13 cellular contexts compared by ENCODE assay signal in the genomic region with DNA sequence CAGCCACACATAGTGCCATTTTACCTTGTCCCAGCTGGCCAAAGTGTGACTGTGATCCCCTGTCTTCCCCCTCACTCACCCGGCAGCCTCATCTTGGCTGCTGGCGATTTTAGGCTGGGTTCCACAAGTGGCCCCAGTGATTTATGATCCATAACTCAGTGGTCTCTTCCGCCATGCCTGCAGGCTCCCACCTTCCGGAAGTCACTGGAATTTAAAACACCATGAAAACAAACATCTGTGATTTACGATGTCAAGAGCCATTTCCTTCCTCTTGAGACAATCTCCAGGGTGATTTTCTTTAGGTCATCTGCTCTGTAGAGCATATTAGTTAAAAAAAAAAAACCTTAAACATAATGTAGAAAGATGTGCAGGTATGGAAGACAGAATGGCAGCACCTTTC.
DNase-seq lines count a peak whose midpoint lies in the region; ATAC-seq and TF ChIP-seq lines count a peak whose summit lies in the region.
"Had no signal": no experiment of that assay in that cellular context is flagged by ENCODE, and none has a peak within 500 bp of the region (broad histone marks: within the 10 kb centered on the region; RNA-seq: fewer than 3 reads in every experiment).

No MANE protein-coding gene starts in this region.

- H3K9me3 Mint-ChIP-seq in immature natural killer cell: no peaks in the 10 kb centered on the region

- no peaks in the 10 kb centered on the region for H3K27me3 ChIP-seq in heart right ventricle
- no peaks in the 10 kb centered on the region for H3K27me3 ChIP-seq in right cardiac atrium (ENCODE audit: control insufficient read depth, insufficient read depth)
- no peaks in the 10 kb centered on the region for H3K27me3 ChIP-seq in adipocyte (replicated peaks; ENCODE audit: control insufficient read depth, insufficient read depth, low read length)
- no peaks in the 10 kb centered on the region for H3K27me3 ChIP-seq in muscle layer of colon (ENCODE audit: control insufficient read depth in 1 of 2, insufficient read depth in 2 of 2, low read length in 2 of 2)
- no peaks in the 10 kb centered on the region for H3K27me3 ChIP-seq in aorta (ENCODE audit: control insufficient read depth in 1 of 2, insufficient read depth in 2 of 2, low read length in 1 of 2)

- H3K36me3 Mint-ChIP-seq in immature natural killer cell: no peaks in the 10 kb centered on the region

- H3K36me3 ChIP-seq in heart right ventricle (no peaks in the 10 kb centered on the region), adipocyte (ENCODE audit: control insufficient read depth, insufficient read depth, low read length, severe bottlenecking) (no peaks in the 10 kb centered on the region), muscle layer of colon (ENCODE audit: insufficient read depth, low read length) (no peaks in the 10 kb centered on the region), aorta (ENCODE audit: control insufficient read depth in 1 of 2, insufficient read depth in 2 of 2, low read length in 1 of 2) (no peaks in the 10 kb centered on the region)

- no peak for DNase-seq in heart right ventricle
- no peak for DNase-seq in right cardiac atrium
- DNase-seq in adipocyte (ENCODE audit: low read depth): no peak
- no peak for DNase-seq in aorta
- DNase-seq in immature natural killer cell: no peak
- DNase-seq in NK-92 treated with Interleukin-12 subunit alpha and Interleukin-12 subunit beta, amount 100 ng/mL, for 24 hours (lab: John Stamatoyannopoulos, UW): no peak
- no peak for DNase-seq in activated CD4-positive, CD25-positive, alpha-beta regulatory T cell treated with anti-CD3 and anti-CD28 coated beads, Interleukin-2, amount 50 U/mL, for 72 hours
- DNase-seq: activated CD8-positive, alpha-beta memory T cell treated with anti-CD3 and anti-CD28 coated beads, Interleukin-2, amount 50 U/mL, for 4 hours; DND-41; effector CD8-positive, alpha-beta T cell; NCI-H524 treated with DMSO at 0.1 percent for 48 hours; occipital lobe had no signal

- H3K4me1 Mint-ChIP-seq in immature natural killer cell: no peaks in the 10 kb centered on the region

- peaks cover 0 to 2% (median 0%) of the 10 kb centered on the region in 3 donors for H3K27me3 Mint-ChIP-seq in immature natural killer cell (ENCODE audit: low read depth in 3 of 3)

- no peak overlapping the region for H3K4me3 Mint-ChIP-seq in immature natural killer cell

- H3K9ac ChIP-seq in adipocyte (ENCODE audit: low read length): peak overlapping the region; percentile 82
- no peak overlapping the region for H3K9ac ChIP-seq in muscle layer of colon (ENCODE audit: low read length)

- H3K4me1 ChIP-seq in heart right ventricle (peaks cover 3 to 98% (median 84%) of the 10 kb centered on the region in 9 donors), right cardiac atrium (ENCODE audit: control insufficient read depth, insufficient read depth, low read length) (peaks cover 28% of the 10 kb centered on the region), adipocyte (ENCODE audit: control insufficient read depth, insufficient read depth, low read length) (peaks cover 82% of the 10 kb centered on the region), muscle layer of colon (ENCODE audit: insufficient read depth, low read length) (peaks cover 71% of the 10 kb centered on the region), aorta (ENCODE audit: control insufficient read depth in 1 of 2, insufficient read depth in 2 of 2, low read length in 2 of 2) (peaks cover 9 to 18% of the 10 kb centered on the region in 2 donors)

- ATAC-seq in heart right ventricle (no peak), right cardiac atrium (no peak), aorta (ENCODE audit: low FRiP score) (no peak)

- WGBS in heart right ventricle, 2 donors: 71% methylated on average over 5 of the region's 5 CpGs
- 65% methylated on average over 5 of the region's 5 CpGs for whole genome bisulfite sequencing in right cardiac atrium
- WGBS in aorta, 2 donors: 72 to 78% methylated on average over 5 of the region's 5 CpGs

- TF ChIP-seq CTCF in heart right ventricle (IDR thresholded peaks at IDR 0.05): no peak

- H3K4me3 ChIP-seq in heart right ventricle: no peak overlapping the region
- H3K4me3 ChIP-seq in right cardiac atrium (ENCODE audit: low read length): no peak overlapping the region
- peak overlapping the region; percentile 26 for H3K4me3 ChIP-seq in adipocyte (ENCODE audit: low read length)
- no peak overlapping the region for H3K4me3 ChIP-seq in muscle layer of colon (ENCODE audit: low read depth in 1 of 2, low read length in 2 of 2)
- no peak overlapping the region for H3K4me3 ChIP-seq in aorta (ENCODE audit: low read length in 2 of 2)

- intact Hi-C loops in heart right ventricle (cut with DNase I) (loop anchor here in 1 of 10 donors (5.0 kb wide), 1 partner anchor 258 kb away; no protein-coding TSS in a partner anchor), right cardiac atrium (cut with DNase I) (no loop called here), aorta (cut with DNase I) (loop anchor here in 1 of 2 donors (5.0 kb wide), 1 partner anchor 48 kb away; no protein-coding TSS in a partner anchor)

- H3K9me3 ChIP-seq in heart right ventricle (no peaks in the 10 kb centered on the region), right cardiac atrium (ENCODE audit: control insufficient read depth, low read length) (no peaks in the 10 kb centered on the region), adipocyte (ENCODE audit: control insufficient read depth, low read length) (no peaks in the 10 kb centered on the region), muscle layer of colon (ENCODE audit: low read length) (no peaks in the 10 kb centered on the region), aorta (ENCODE audit: control insufficient read depth, low read length) (no peaks in the 10 kb centered on the region)

- peak overlapping the region in 8 of 10 donors; percentile 21 to 92 (median 90) for H3K27ac ChIP-seq in heart right ventricle
- H3K27ac ChIP-seq in right cardiac atrium (ENCODE audit: low read length): no peak overlapping the region
- peak overlapping the region; percentile 54 for H3K27ac ChIP-seq in muscle layer of colon (ENCODE audit: low read depth, low read length)
- H3K27ac ChIP-seq in aorta (ENCODE audit: low read depth in 1 of 2, low read length in 2 of 2): peak overlapping the region; percentile 3 to 7

- H3K27ac Mint-ChIP-seq in immature natural killer cell: no peak overlapping the region
